Comparison of ENCODE assay signal across 28 cellular contexts in genomic region chr13:39302855-39303254, GRCh38.
"Had no signal": no experiment of that assay in that cellular context is flagged by ENCODE, and none has a peak within 500 bp of the region (broad histone marks: within the 10 kb centered on the region; RNA-seq: fewer than 3 reads in every experiment).

No MANE protein-coding gene starts in this region.

- H3K4me1 ChIP-seq: left ventricle myocardium inferior, right atrium auricular region, stomach, testis, thyroid gland, transverse colon, upper lobe of right lung, uterus had no signal

- ATAC-seq: left colon; natural killer cell; sciatic nerve; stimulated activated naive B cell treated with anti-CD40 and anti-IgM and Interleukin-4, amounts not matched to agents 10 μg/mL and 1 μg/mL and 100 μg/mL, for 72 hours; stimulated activated naive CD8-positive, alpha-beta T cell treated with anti-CD3 and anti-CD28 coated beads, Interleukin-15, Interleukin-2, amounts not matched to agents 100 U/mL and 50 U/mL, for 24 hours; upper lobe of right lung had no signal

- H3K9ac ChIP-seq: neural progenitor cell had no signal

- H2AFZ ChIP-seq: neural progenitor cell had no signal

- H3K4me2 ChIP-seq: neural progenitor cell had no signal

- H3K27me3 ChIP-seq: neural progenitor cell, ovary, right atrium auricular region, stomach, testis, thyroid gland, transverse colon, upper lobe of right lung, uterus had no signal

- DNase-seq: hypothalamus; immature natural killer cell; kidney; left colon; left ventricle myocardium inferior; mesendoderm; naive B cell; natural killer cell; nephron progenitor cell; ovary; stimulated activated CD4-positive, alpha-beta T cell treated with anti-CD3 and anti-CD28 coated beads, Interleukin-12 subunit alpha, Interleukin-12 subunit beta, amount 100 ng/mL, for 4 hours; stimulated activated CD4-positive, alpha-beta T cell treated with anti-CD3 and anti-CD28 coated beads, Interleukin-15, amount 100 ng/mL, for 24 hours; stimulated activated CD4-positive, alpha-beta T cell treated with anti-CD3 and anti-CD28 coated beads, Interleukin-2, amount 100 ng/mL, for 24 hours; stimulated activated CD4-positive, alpha-beta T cell treated with anti-CD3 and anti-CD28 coated beads, Interleukin-4, amount 100 ng/mL, for 1 hour; stimulated activated naive B cell treated with anti-CD40 and anti-IgM and Interleukin-4, amounts not matched to agents 10 μg/mL and 1 μg/mL and 100 μg/mL, for 72 hours; stimulated activated naive CD8-positive, alpha-beta T cell treated with anti-CD3 and anti-CD28 coated beads, Interleukin-15, Interleukin-2, amounts not matched to agents 100 U/mL and 50 U/mL, for 24 hours; stomach; testis; thyroid gland; transverse colon; upper lobe of right lung; uterus had no signal

- H3K36me3 ChIP-seq: left ventricle myocardium inferior, neural progenitor cell, ovary, right atrium auricular region, stomach, thyroid gland, transverse colon, upper lobe of right lung, uterus had no signal

- H3K9me3 ChIP-seq: left ventricle myocardium inferior, ovary, right atrium auricular region, stomach, testis, thyroid gland, transverse colon, upper lobe of right lung, uterus had no signal

- FAIRE-seq: islet of Langerhans, kidney had no signal

- H3K27ac ChIP-seq: left ventricle myocardium inferior, neural progenitor cell, ovary, right atrium auricular region, skin epidermis, stomach, testis, thyroid gland, transverse colon, upper lobe of right lung, uterus had no signal

- H3K4me3 ChIP-seq: left ventricle myocardium inferior, lung, neural progenitor cell, ovary, right atrium auricular region, skin epidermis, stomach, testis, thyroid gland, transverse colon, upper lobe of right lung, uterus had no signal
